ENCODE assay signal across 8 cellular contexts in the genomic region with DNA sequence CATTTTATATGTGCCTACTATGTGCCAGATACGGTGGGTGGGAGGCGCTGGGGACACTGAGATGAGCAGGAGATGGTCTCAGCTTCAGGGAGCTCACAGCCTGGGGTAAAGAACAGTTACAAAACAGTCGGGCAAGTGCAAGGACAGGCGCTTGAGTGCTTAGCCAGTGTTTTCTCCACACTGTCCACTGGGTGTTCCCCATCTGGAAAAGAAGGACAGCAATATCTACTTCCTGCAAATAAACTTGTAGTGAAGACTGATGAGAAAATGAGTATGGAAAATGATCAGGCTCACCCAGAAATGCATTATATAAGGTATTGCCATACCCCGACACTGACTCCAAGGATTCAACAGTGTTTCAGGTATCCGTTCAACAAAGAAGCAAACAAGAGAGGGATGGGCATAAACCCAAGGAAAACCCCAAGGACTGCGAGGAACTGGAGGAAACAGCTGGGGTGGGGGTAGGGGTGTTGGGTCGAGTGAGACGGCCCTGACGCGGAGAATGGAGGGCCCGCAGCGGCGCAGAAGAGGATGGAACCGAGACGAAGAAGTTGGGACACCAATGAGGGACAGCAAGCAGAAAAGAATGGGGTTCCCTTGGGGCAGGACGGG. TPM values are rescaled to one million over a fixed set of nuclear protein-coding genes. Genes with fewer than 3 reads are reported as not detected.
A peak's percentile ranks its signal among the peaks of the same experiment; 100 is the strongest.
DNase-seq lines count a peak whose midpoint lies in the region; ATAC-seq, FAIRE-seq and TF ChIP-seq lines count a peak whose summit lies in the region.

No MANE protein-coding gene starts in this region.

- H3K9ac ChIP-seq in muscle layer of colon (ENCODE audit: low read length) = no peak overlapping the region

- H3K9me3 ChIP-seq in SJSA1 (replicated peaks) (no peaks in the 10 kb centered on the region), muscle layer of colon (ENCODE audit: low read length) (no peaks in the 10 kb centered on the region)

- H3K4me3 ChIP-seq in ACC112 (ENCODE audit: low read depth, low read length) (peak overlapping the region; percentile 84), SJSA1 (peak overlapping the region; percentile 84), epithelial cell of proximal tubule (ENCODE audit: low read depth, low read length) (peak overlapping the region; percentile 67), muscle layer of colon (ENCODE audit: low read depth in 1 of 2, low read length in 2 of 2) (peak overlapping the region; percentile 57 to 62)

- TF ChIP-seq POLR2A in GM12891 (IDR thresholded peaks at IDR 0.05; ENCODE audit: low read depth, low read length) = no peak

- H3K27me3 ChIP-seq in ACC112 (ENCODE audit: insufficient read depth, low read length) = peaks cover 10% of the 10 kb centered on the region; the same call in 1 of the 2 replicates
- H3K27me3 ChIP-seq in SJSA1 (replicated peaks) = no peaks in the 10 kb centered on the region
- no peaks in the 10 kb centered on the region for H3K27me3 ChIP-seq in muscle layer of colon (ENCODE audit: control insufficient read depth in 1 of 2, insufficient read depth in 2 of 2, low read length in 2 of 2)

- peak; percentile 67 for FAIRE-seq in GM12891 (lab: Jason Lieb, UNC)

- H3K27ac ChIP-seq in ACC112 (ENCODE audit: low read depth, low read length) (no peak overlapping the region), SJSA1 (no peak overlapping the region), muscle layer of colon (ENCODE audit: low read depth, low read length) (peak overlapping the region; percentile 53)

- H3K79me2 ChIP-seq in ACC112 (ENCODE audit: control insufficient read depth, insufficient read depth, low read length, unreplicated experiment) = peaks cover 35% of the 10 kb centered on the region

- H3K36me3 ChIP-seq in ACC112 (ENCODE audit: insufficient read depth, low read length) (no peaks in the 10 kb centered on the region), SJSA1 (peaks cover 3% of the 10 kb centered on the region; the same call in 1 of the 2 replicates), muscle layer of colon (ENCODE audit: insufficient read depth, low read length) (no peaks in the 10 kb centered on the region)

- ATAC-seq in GM21515 (IDR thresholded peaks at IDR 0.05; ENCODE audit: unreplicated experiment) (no peak), GM19351 (IDR thresholded peaks at IDR 0.05; ENCODE audit: unreplicated experiment) (no peak)

- peaks cover 10% of the 10 kb centered on the region for H3K4me1 ChIP-seq in ACC112 (ENCODE audit: control insufficient read depth, insufficient read depth, low read length, unreplicated experiment)
- peaks cover 12% of the 10 kb centered on the region for H3K4me1 ChIP-seq in SJSA1 (replicated peaks)
- peaks cover 13% of the 10 kb centered on the region for H3K4me1 ChIP-seq in muscle layer of colon (ENCODE audit: insufficient read depth, low read length)

- peak overlapping the region; percentile 47 for H2AFZ ChIP-seq in ACC112 (ENCODE audit: low read length, unreplicated experiment)

- TF ChIP-seq CTCF in epithelial cell of proximal tubule (conservative IDR thresholded peaks at IDR 0.05; ENCODE audit: low read depth, low read length) = peak; percentile 28

- DNase-seq in GM12891 (ENCODE audit: insufficient read length, low spot score) (no peak), SJSA1 (ENCODE audit: low read depth in 1 of 2, low spot score in 2 of 2) (peak in 1 of 2 experiments; percentile 23), epithelial cell of proximal tubule (ENCODE audit: low read depth) (peak; percentile 12), D341Med (ENCODE audit: low spot score) (no peak)

TF ChIP-seq in GM12891, 5 proteins besides CTCF, POLR2A, EP300 and RAD21:
- TF ChIP-seq TAF1 (IDR thresholded peaks at IDR 0.05; ENCODE audit: low read depth, low read length) (no peak), SPI1 (IDR thresholded peaks at IDR 0.05; ENCODE audit: low read depth, low read length) (no peak), PAX5 (IDR thresholded peaks at IDR 0.05; ENCODE audit: insufficient read depth, low read length, severe bottlenecking) (no peak), POLR2AphosphoS5 (IDR thresholded peaks at IDR 0.05; ENCODE audit: low read depth, low read length) (no peak), POU2F2 (IDR thresholded peaks at IDR 0.05; ENCODE audit: low read depth, low read length) (no peak)

RNA-seq across cellular contexts. Expression of a gene that starts 0.8 kb away (rescaled TPM):
- 9.5 TPM for polyA plus RNA-seq in GM12891 (2012; ENCODE audit: low read depth, missing spikeins)
- 35.1 and 55.7 TPM in 2 replicates for total RNA-seq in SJSA1 (2014; rRNA removed; shearing (Covaris generic))
- 11.0 and 15.6 TPM in 2 replicates for total RNA-seq in epithelial cell of proximal tubule

RNA-seq across cellular contexts. Expression of a gene that starts 35.7 kb away (rescaled TPM):
- polyA plus RNA-seq in GM12891 (2012; ENCODE audit: low read depth, missing spikeins) = not detected
- not detected in 2 replicates for total RNA-seq in SJSA1 (2014; rRNA removed; shearing (Covaris generic))
- not detected in 2 replicates for total RNA-seq in epithelial cell of proximal tubule

RNA-seq across cellular contexts. Expression of a gene that starts 43.5 kb away (rescaled TPM):
- not detected for polyA plus RNA-seq in GM12891 (2012; ENCODE audit: low read depth, missing spikeins)
- total RNA-seq in SJSA1 (2014; rRNA removed; shearing (Covaris generic)) = not detected in 2 replicates
- not detected in 2 replicates for total RNA-seq in epithelial cell of proximal tubule
